Comparison of ENCODE assay signal across 12 cellular contexts in the genomic region with DNA sequence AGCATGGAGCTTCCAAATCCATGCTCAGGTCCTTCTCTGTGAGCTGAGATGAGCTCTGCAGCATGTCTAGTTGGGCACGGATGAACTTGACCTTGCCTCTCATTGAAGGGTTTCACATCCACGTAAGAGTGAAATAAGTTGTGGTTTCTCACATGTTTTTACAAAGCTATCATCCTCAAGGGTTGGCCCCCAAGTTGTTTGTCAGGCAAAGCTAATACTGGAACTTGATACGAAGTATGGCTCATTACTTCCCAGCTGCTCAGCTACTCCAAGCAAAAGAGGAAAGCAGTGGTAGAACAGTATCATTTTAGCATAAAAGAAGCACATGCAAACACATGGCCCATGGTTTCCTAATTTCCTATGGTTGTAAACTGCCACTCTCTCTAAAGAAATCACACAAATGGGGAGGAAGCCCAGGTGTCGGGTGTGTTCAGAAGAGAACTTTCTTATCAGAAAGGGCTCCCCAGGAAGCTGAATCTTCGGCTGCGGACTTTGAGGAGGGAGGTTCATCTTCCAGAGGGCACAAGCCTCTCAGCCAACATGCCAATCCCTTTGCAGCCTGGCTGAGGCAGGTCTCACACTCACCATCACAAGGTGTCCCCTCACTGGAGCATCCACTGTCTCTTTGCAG.
DNase-seq lines count a peak whose midpoint lies in the region; ATAC-seq lines count a peak whose summit lies in the region.
"Had no signal": no experiment of that assay in that cellular context is flagged by ENCODE, and none has a peak within 500 bp of the region (broad histone marks: within the 10 kb centered on the region; RNA-seq: fewer than 3 reads in every experiment).

No MANE protein-coding gene starts in this region.

- DNase-seq in T-helper 2 cell treated with Interferon-gamma antibody and Interleukin-4, amounts not matched to agents 5 μg/mL and 100 μg/mL, for 36 hours (ENCODE audit: low spot score) = peak; percentile 33
- DNase-seq in NCI-H187 treated with DMSO at 0.1 percent for 48 hours (lab: John Stamatoyannopoulos, UW) (no peak), islet precursor cell (no peak), GDM1 (lab: John Stamatoyannopoulos, UW) (no peak), ecto neural progenitor cell (ENCODE audit: low spot score) (no peak)
- DNase-seq: activated naive CD8-positive, alpha-beta T cell treated with anti-CD3 and anti-CD28 coated beads, Interleukin-2, amount 10 ng/mL, durations not matched to agents 7 days and 5 days; COR-L47; NCI-H446 treated with DMSO at 0.1 percent for 48 hours; stimulated activated CD4-positive, alpha-beta T cell treated with anti-CD3 and anti-CD28 coated beads, Interleukin-12 subunit alpha, Interleukin-12 subunit beta, amount 100 ng/mL, for 4 hours had no signal

- ATAC-seq in GM18502 (IDR thresholded peaks at IDR 0.05; ENCODE audit: poor library complexity, unreplicated experiment) (peak; percentile 90), GM19463 (IDR thresholded peaks at IDR 0.05; ENCODE audit: unreplicated experiment) (peak; percentile 86), HG03039 (IDR thresholded peaks at IDR 0.05; ENCODE audit: unreplicated experiment) (peak; percentile 77)

- no peaks in the 10 kb centered on the region for H3K9me3 Mint-ChIP-seq in T-helper 2 cell treated with Interferon-gamma antibody and Interleukin-4, amounts not matched to agents 5 μg/mL and 100 μg/mL, for 36 hours
- H3K9me3 Mint-ChIP-seq: activated naive CD8-positive, alpha-beta T cell treated with anti-CD3 and anti-CD28 coated beads, Interleukin-2, amount 10 ng/mL, durations not matched to agents 7 days and 5 days had no signal

- H3K4me1 Mint-ChIP-seq in T-helper 2 cell treated with Interferon-gamma antibody and Interleukin-4, amounts not matched to agents 5 μg/mL and 100 μg/mL, for 36 hours (ENCODE audit: low read depth) = peaks cover 46% of the 10 kb centered on the region
- H3K4me1 Mint-ChIP-seq: activated naive CD8-positive, alpha-beta T cell treated with anti-CD3 and anti-CD28 coated beads, Interleukin-2, amount 10 ng/mL, durations not matched to agents 7 days and 5 days had no signal

- no peaks in the 10 kb centered on the region for H3K27me3 Mint-ChIP-seq in T-helper 2 cell treated with Interferon-gamma antibody and Interleukin-4, amounts not matched to agents 5 μg/mL and 100 μg/mL, for 36 hours (ENCODE audit: low read depth)
- H3K27me3 Mint-ChIP-seq: activated naive CD8-positive, alpha-beta T cell treated with anti-CD3 and anti-CD28 coated beads, Interleukin-2, amount 10 ng/mL, durations not matched to agents 7 days and 5 days had no signal

- peak overlapping the region; percentile 44 for H3K4me3 Mint-ChIP-seq in T-helper 2 cell treated with Interferon-gamma antibody and Interleukin-4, amounts not matched to agents 5 μg/mL and 100 μg/mL, for 36 hours
- H3K4me3 Mint-ChIP-seq: activated naive CD8-positive, alpha-beta T cell treated with anti-CD3 and anti-CD28 coated beads, Interleukin-2, amount 10 ng/mL, durations not matched to agents 7 days and 5 days had no signal

- peak overlapping the region; percentile 76 for H3K27ac Mint-ChIP-seq in T-helper 2 cell treated with Interferon-gamma antibody and Interleukin-4, amounts not matched to agents 5 μg/mL and 100 μg/mL, for 36 hours
- H3K27ac Mint-ChIP-seq: activated naive CD8-positive, alpha-beta T cell treated with anti-CD3 and anti-CD28 coated beads, Interleukin-2, amount 10 ng/mL, durations not matched to agents 7 days and 5 days had no signal

- H3K36me3 Mint-ChIP-seq in T-helper 2 cell treated with Interferon-gamma antibody and Interleukin-4, amounts not matched to agents 5 μg/mL and 100 μg/mL, for 36 hours (ENCODE audit: low read depth) = peaks cover 3% of the 10 kb centered on the region
- H3K36me3 Mint-ChIP-seq: activated naive CD8-positive, alpha-beta T cell treated with anti-CD3 and anti-CD28 coated beads, Interleukin-2, amount 10 ng/mL, durations not matched to agents 7 days and 5 days had no signal
